Comparison of ENCODE assay signal across 11 cellular contexts in the genomic region with DNA sequence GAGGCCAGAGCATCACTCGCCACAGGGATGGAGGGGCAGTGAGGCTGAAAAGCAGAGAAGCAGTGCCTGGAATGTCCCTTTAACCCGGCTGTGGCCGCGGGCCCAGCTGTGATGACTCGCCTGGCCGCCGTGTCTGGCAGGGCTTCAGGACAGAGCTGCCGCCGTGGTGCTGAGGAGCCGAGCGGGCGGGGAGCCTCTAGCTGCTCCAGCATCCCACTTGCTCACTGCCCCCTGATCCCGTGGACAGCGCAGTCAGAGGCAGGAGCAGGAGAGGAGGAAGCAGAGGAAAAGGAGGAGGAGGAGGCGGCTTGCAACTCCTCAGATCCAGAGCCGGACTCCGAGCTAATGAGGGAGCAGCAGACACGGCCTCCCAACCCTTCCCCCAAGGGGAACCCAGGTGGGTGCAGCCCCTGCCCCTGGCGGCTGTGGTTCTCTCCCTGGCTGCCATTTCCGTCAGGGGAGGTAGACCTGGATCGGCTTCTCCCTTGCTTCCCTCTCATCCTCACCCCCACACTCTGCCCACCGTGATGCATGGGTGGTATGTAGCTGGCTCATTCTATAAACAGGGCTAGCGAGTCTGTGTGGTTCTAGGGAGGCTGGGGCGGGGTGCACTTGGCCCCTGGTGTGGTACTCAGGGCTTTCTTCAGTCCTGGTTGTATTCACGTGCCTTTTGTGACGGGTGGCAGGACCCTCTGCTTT.
DNase-seq lines count a peak whose midpoint lies in the region; ATAC-seq and TF ChIP-seq lines count a peak whose summit lies in the region.
"Had no signal": no experiment of that assay in that cellular context is flagged by ENCODE, and none has a peak within 500 bp of the region (broad histone marks: within the 10 kb centered on the region; RNA-seq: fewer than 3 reads in every experiment).

No MANE protein-coding gene starts in this region.

- H3K9me3 ChIP-seq in muscle layer of duodenum (ENCODE audit: control insufficient read depth in 1 of 2, low read length in 2 of 2) (no peaks in the 10 kb centered on the region), aorta (ENCODE audit: control insufficient read depth, low read length) (no peaks in the 10 kb centered on the region)

- H3K36me3 ChIP-seq in muscle layer of duodenum (ENCODE audit: control insufficient read depth in 1 of 2, insufficient read depth in 2 of 2, low read length in 2 of 2) = peaks cover 0 to 8% of the 10 kb centered on the region in 2 donors
- H3K36me3 ChIP-seq in aorta (ENCODE audit: control insufficient read depth in 1 of 2, insufficient read depth in 2 of 2, low read length in 1 of 2) = no peaks in the 10 kb centered on the region

- H3K4me3 ChIP-seq in fibroblast of mammary gland (ENCODE audit: control insufficient read depth, low read depth, low read length) = no peak overlapping the region
- H3K4me3 ChIP-seq in muscle layer of duodenum (ENCODE audit: low read depth in 1 of 2, low read length in 2 of 2) = peak overlapping the region in 1 of 2 donors; percentile 33
- H3K4me3 ChIP-seq in aorta (ENCODE audit: low read length in 2 of 2) = no peak overlapping the region

- H3K27me3 ChIP-seq in muscle layer of duodenum (ENCODE audit: low read depth, low read length) (no peaks in the 10 kb centered on the region), aorta (ENCODE audit: control insufficient read depth in 1 of 2, insufficient read depth in 2 of 2, low read length in 1 of 2) (no peaks in the 10 kb centered on the region)

- H3K27me3 Mint-ChIP-seq in stimulated activated naive CD8-positive, alpha-beta T cell treated with anti-CD3 and anti-CD28 coated beads, Interleukin-15, amount 100 ng/mL, for 72 hours = no peaks in the 10 kb centered on the region
- H3K27me3 Mint-ChIP-seq: dendritic cell treated with granulocyte-macrophage colony-stimulating factor and Interleukin-4, amounts not matched to agents 40 ng/mL and 50 ng/mL, for 4 days had no signal

- no peaks in the 10 kb centered on the region for H3K9me3 Mint-ChIP-seq in stimulated activated naive CD8-positive, alpha-beta T cell treated with anti-CD3 and anti-CD28 coated beads, Interleukin-15, amount 100 ng/mL, for 72 hours
- H3K9me3 Mint-ChIP-seq: dendritic cell treated with granulocyte-macrophage colony-stimulating factor and Interleukin-4, amounts not matched to agents 40 ng/mL and 50 ng/mL, for 4 days had no signal

- H3K27ac ChIP-seq in muscle layer of duodenum (ENCODE audit: low read length) (peak overlapping the region; percentile 52), aorta (ENCODE audit: low read depth in 1 of 2, low read length in 2 of 2) (no peak overlapping the region)
- H3K27ac ChIP-seq: 22Rv1 had no signal

- intact Hi-C loops in aorta (cut with DNase I) = no loop called here

- no peaks in the 10 kb centered on the region for H3K4me1 Mint-ChIP-seq in stimulated activated naive CD8-positive, alpha-beta T cell treated with anti-CD3 and anti-CD28 coated beads, Interleukin-15, amount 100 ng/mL, for 72 hours

- no peak overlapping the region for H3K27ac Mint-ChIP-seq in stimulated activated naive CD8-positive, alpha-beta T cell treated with anti-CD3 and anti-CD28 coated beads, Interleukin-15, amount 100 ng/mL, for 72 hours
- H3K27ac Mint-ChIP-seq: dendritic cell treated with granulocyte-macrophage colony-stimulating factor and Interleukin-4, amounts not matched to agents 40 ng/mL and 50 ng/mL, for 4 days had no signal

- peaks cover 8 to 42% of the 10 kb centered on the region in 2 donors for H3K4me1 ChIP-seq in muscle layer of duodenum (ENCODE audit: control insufficient read depth in 1 of 2, insufficient read depth in 2 of 2, low read length in 2 of 2)
- H3K4me1 ChIP-seq in aorta (ENCODE audit: control insufficient read depth in 1 of 2, insufficient read depth in 2 of 2, low read length in 2 of 2) = no peaks in the 10 kb centered on the region

- no peak overlapping the region for H3K4me3 Mint-ChIP-seq in stimulated activated naive CD8-positive, alpha-beta T cell treated with anti-CD3 and anti-CD28 coated beads, Interleukin-15, amount 100 ng/mL, for 72 hours
- H3K4me3 Mint-ChIP-seq: dendritic cell treated with granulocyte-macrophage colony-stimulating factor and Interleukin-4, amounts not matched to agents 40 ng/mL and 50 ng/mL, for 4 days had no signal

- DNase-seq in stimulated activated naive CD8-positive, alpha-beta T cell treated with anti-CD3 and anti-CD28 coated beads, Interleukin-15, amount 100 ng/mL, for 72 hours = no peak
- DNase-seq in stimulated activated naive CD8-positive, alpha-beta T cell treated with anti-CD3 and anti-CD28 coated beads, Interleukin-15, Interleukin-2, amounts not matched to agents 100 U/mL and 50 U/mL, for 24 hours = no peak
- DNase-seq in fibroblast of mammary gland (ENCODE audit: low read depth) = peak; percentile 76
- peak; percentile 91 to 96 for DNase-seq in aorta
- DNase-seq in DMS79 (lab: John Stamatoyannopoulos, UW) = no peak
- DNase-seq in activated CD4-positive, alpha-beta T cell treated with anti-CD3 and anti-CD28 coated beads, Interleukin-2, amount 50 U/mL, for 48 hours = no peak
- DNase-seq: T-helper 1 cell had no signal

- peak; percentile 26 for ATAC-seq in stimulated activated naive CD8-positive, alpha-beta T cell treated with anti-CD3 and anti-CD28 coated beads, Interleukin-15, amount 100 ng/mL, for 72 hours
- ATAC-seq in stimulated activated naive CD8-positive, alpha-beta T cell treated with anti-CD3 and anti-CD28 coated beads, Interleukin-15, Interleukin-2, amounts not matched to agents 100 U/mL and 50 U/mL, for 24 hours = no peak
- peak; percentile 83 for ATAC-seq in aorta (ENCODE audit: low FRiP score)
- ATAC-seq in GM19463 (IDR thresholded peaks at IDR 0.05; ENCODE audit: unreplicated experiment) = no peak

- no peak for TF ChIP-seq CTCF in fibroblast of mammary gland (conservative IDR thresholded peaks at IDR 0.05; ENCODE audit: control insufficient read depth, insufficient read depth, low read depth, low read length)

- 23 to 26% methylated on average over 26 of the region's 26 CpGs for WGBS in aorta, 2 donors

Comparison
In these comparisons a context has a peak if more than half of its experiments do, and no peak if none do; other contexts are left out.
1. ATAC-seq: peak in stimulated activated naive CD8-positive, alpha-beta T cell treated with anti-CD3 and anti-CD28 coated beads, Interleukin-15, amount 100 ng/mL, for 72 hours (single experiment) and aorta (single experiment); none in stimulated activated naive CD8-positive, alpha-beta T cell treated with anti-CD3 and anti-CD28 coated beads, Interleukin-15, Interleukin-2, amounts not matched to agents 100 U/mL and 50 U/mL, for 24 hours (single experiment) and GM19463 (single experiment).
2. DNase-seq: peak in fibroblast of mammary gland (single experiment) and aorta (2 of 2); none in stimulated activated naive CD8-positive, alpha-beta T cell treated with anti-CD3 and anti-CD28 coated beads, Interleukin-15, amount 100 ng/mL, for 72 hours (0 of 2), stimulated activated naive CD8-positive, alpha-beta T cell treated with anti-CD3 and anti-CD28 coated beads, Interleukin-15, Interleukin-2, amounts not matched to agents 100 U/mL and 50 U/mL, for 24 hours (single experiment), DMS79 (single experiment) and activated CD4-positive, alpha-beta T cell treated with anti-CD3 and anti-CD28 coated beads, Interleukin-2, amount 50 U/mL, for 48 hours (0 of 2).